8 cellular contexts compared by ENCODE assay signal in the genomic region with DNA sequence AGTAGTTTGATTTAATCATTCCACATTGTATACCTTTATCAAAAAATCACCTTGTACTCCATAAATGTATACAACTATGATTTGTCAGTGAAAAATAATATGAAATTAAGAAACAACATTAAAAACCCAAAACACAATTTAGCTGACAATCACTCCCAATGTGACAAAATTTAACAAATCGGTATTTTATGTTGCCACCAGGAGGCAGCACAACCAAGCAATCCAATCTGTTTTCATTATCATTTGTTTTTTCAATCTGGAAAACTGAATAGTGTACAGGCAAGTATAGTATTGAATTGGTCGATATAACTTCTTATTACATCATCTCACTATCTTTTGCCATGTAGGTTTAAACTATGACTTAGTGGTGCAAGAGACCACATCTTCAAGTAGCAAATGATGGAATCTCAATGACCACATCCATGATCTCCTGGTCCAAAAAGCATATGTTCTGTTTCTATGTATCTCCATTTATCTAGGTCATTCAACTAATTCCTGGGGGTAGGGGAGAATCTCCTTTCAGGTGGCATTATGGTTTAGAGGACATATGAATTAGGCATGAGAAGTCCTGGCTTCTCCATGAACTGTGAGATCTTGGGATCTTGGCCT.
DNase-seq lines count a peak whose midpoint lies in the region; ATAC-seq and TF ChIP-seq lines count a peak whose summit lies in the region.

No MANE protein-coding gene starts in this region.

- ATAC-seq in mucosa of descending colon, result no peak
- ATAC-seq in HG03108 (IDR thresholded peaks at IDR 0.05; ENCODE audit: unreplicated experiment), result no peak

- intact Hi-C loops in mucosa of descending colon (cut with DNase I, micrococcal nuclease), result no loop called here

- no peaks in the 10 kb centered on the region for H3K36me3 ChIP-seq in mucosa of descending colon (ENCODE audit: low read depth)

- H3K4me1 ChIP-seq in mucosa of descending colon (ENCODE audit: low read depth), result no peaks in the 10 kb centered on the region

- H3K4me3 ChIP-seq in AG09309 (ENCODE audit: control insufficient read depth, low read depth, low read length), result no peak overlapping the region
- no peak overlapping the region for H3K4me3 ChIP-seq in GM12865 (ENCODE audit: low read depth, low read length)
- H3K4me3 ChIP-seq in mucosa of descending colon, result no peak overlapping the region

- no peaks in the 10 kb centered on the region for H3K9me3 ChIP-seq in mucosa of descending colon

- peak; percentile 68 for TF ChIP-seq CTCF in AG09309 (IDR thresholded peaks at IDR 0.05; ENCODE audit: control insufficient read depth, insufficient read depth, low read depth, low read length, missing control alignments)
- TF ChIP-seq CTCF in GM12865 (IDR thresholded peaks at IDR 0.05; ENCODE audit: insufficient read depth, low read depth, low read length, missing control alignments), result peak; percentile 60
- TF ChIP-seq CTCF in mucosa of descending colon (IDR thresholded peaks at IDR 0.05), result peak; percentile 20

- in situ Hi-C loops in T47D (cut with HindIII; ENCODE audit: low pct_unique_long_range_greater_than_20kb, low sequenced_read_pairs), result no loop called here

- DNase-seq in AG09309 (ENCODE audit: low read depth) (no peak), GM12865 (ENCODE audit: low read depth) (peak; percentile 24), Kasumi-1 (lab: John Stamatoyannopoulos, UW) (peak; percentile 7 to 58), T47D (ENCODE audit: low read depth in 1 of 2, low spot score in 1 of 2) (peak; percentile 14 to 35), mucosa of descending colon (peak in 1 of 3 donors; percentile 63), Ammon's horn (ENCODE audit: low spot score) (no peak)
- DNase-seq in stimulated activated naive CD4-positive, alpha-beta T cell treated with Interleukin-2 at 50 U/mL for 16 hours (lab: John Stamatoyannopoulos, UW), result no peak

Comparison
In these comparisons a context has a peak if more than half of its experiments do, and no peak if none do; other contexts are left out.
1. DNase-seq: peak in GM12865 (single experiment), Kasumi-1 (2 of 2) and T47D (2 of 2); none in AG09309 (single experiment), stimulated activated naive CD4-positive, alpha-beta T cell treated with Interleukin-2 at 50 U/mL for 16 hours (single experiment) and Ammon's horn (single experiment).
2. Peak in every context shown above with its lines, with median percentiles within 50 percentile points of each other: CTCF ChIP-seq.